Comparison of ENCODE assay signal across 14 cellular contexts in genomic region chr2:9712263-9712662, GRCh38.
DNase-seq lines count a peak whose midpoint lies in the region; ATAC-seq and TF ChIP-seq lines count a peak whose summit lies in the region.
"Had no signal": no experiment of that assay in that cellular context is flagged by ENCODE, and none has a peak within 500 bp of the region (broad histone marks: within the 10 kb centered on the region; RNA-seq: fewer than 3 reads in every experiment).

No MANE protein-coding gene starts in this region.

- TF ChIP-seq CTCF in left ventricle myocardium inferior (IDR thresholded peaks at IDR 0.05; ENCODE audit: borderline replicate concordance) (no peak), sigmoid colon (IDR thresholded peaks at IDR 0.05) (no peak)

- H3K4me1 Mint-ChIP-seq in activated naive CD4-positive, alpha-beta T cell treated with anti-CD3 and anti-CD28 coated beads, Interleukin-2, amount 10 ng/mL, durations not matched to agents 7 days and 5 days = peaks cover 25% of the 10 kb centered on the region

- no peak for TF ChIP-seq POLR2A in sigmoid colon (IDR thresholded peaks at IDR 0.05)

- intact Hi-C loops in Right ventricle myocardium inferior (cut with DNase I) = no loop called here
- intact Hi-C loops in left ventricle myocardium inferior (cut with micrococcal nuclease) = no loop called here
- intact Hi-C loops in sigmoid colon (cut with DNase I) = no loop called here

- no peaks in the 10 kb centered on the region for H3K27me3 ChIP-seq in left ventricle myocardium inferior (ENCODE audit: low read depth)
- no peaks in the 10 kb centered on the region for H3K27me3 ChIP-seq in sigmoid colon
- H3K27me3 ChIP-seq: SJSA1, vagina had no signal

- peaks cover 3% of the 10 kb centered on the region for H3K36me3 Mint-ChIP-seq in activated naive CD4-positive, alpha-beta T cell treated with anti-CD3 and anti-CD28 coated beads, Interleukin-2, amount 10 ng/mL, durations not matched to agents 7 days and 5 days

- no peak for DNase-seq in Right ventricle myocardium inferior (ENCODE audit: missing footprints)
- no peak for DNase-seq in left ventricle myocardium inferior
- no peak for DNase-seq in activated naive CD4-positive, alpha-beta T cell treated with anti-CD3 and anti-CD28 coated beads, Interleukin-2, amount 10 ng/mL, durations not matched to agents 7 days and 5 days
- peak; percentile 39 for DNase-seq in sigmoid colon
- DNase-seq in NCI-H524 (lab: John Stamatoyannopoulos, UW) = no peak
- DNase-seq in NCI-H82 treated with DMSO at 0.1 percent for 48 hours (lab: John Stamatoyannopoulos, UW; ENCODE audit: unreplicated experiment) = no peak
- DNase-seq: GDM1, NCI-H1105, small intestine had no signal

- no peak for TF ChIP-seq EP300 in sigmoid colon (IDR thresholded peaks at IDR 0.05)

- peak overlapping the region; percentile 68 for H3K27ac Mint-ChIP-seq in activated naive CD4-positive, alpha-beta T cell treated with anti-CD3 and anti-CD28 coated beads, Interleukin-2, amount 10 ng/mL, durations not matched to agents 7 days and 5 days

- CTCF ChIA-PET in activated naive CD4-positive, alpha-beta T cell treated with anti-CD3 and anti-CD28 coated beads, Interleukin-2, amount 10 ng/mL, durations not matched to agents 7 days and 5 days (lab: Charles Lee) = interaction anchor here (0.7 to 1.8 kb wide), 5 partner anchors 9 to 142 kb away, joined by 3 to 5 read pairs (median 4); no protein-coding TSS in a partner anchor

- no peak overlapping the region for H3K27ac ChIP-seq in left ventricle myocardium inferior (replicated peaks)
- no peak overlapping the region for H3K27ac ChIP-seq in sigmoid colon
- H3K27ac ChIP-seq: KMS-11, SJSA1, vagina had no signal

- H3K36me3 ChIP-seq in left ventricle myocardium inferior (no peaks in the 10 kb centered on the region), sigmoid colon (no peaks in the 10 kb centered on the region)
- H3K36me3 ChIP-seq: SJSA1, vagina had no signal

- H3K9me3 ChIP-seq in left ventricle myocardium inferior (replicated peaks) (no peaks in the 10 kb centered on the region), sigmoid colon (no peaks in the 10 kb centered on the region)
- H3K9me3 ChIP-seq: SJSA1, vagina had no signal

- peak; percentile 60 for ATAC-seq in Right ventricle myocardium inferior
- ATAC-seq in HG03521 (IDR thresholded peaks at IDR 0.05; ENCODE audit: unreplicated experiment) = peak; percentile 41
- ATAC-seq in HG02642 (IDR thresholded peaks at IDR 0.05; ENCODE audit: poor library complexity, unreplicated experiment) = no peak

- H3K4me3 Mint-ChIP-seq in activated naive CD4-positive, alpha-beta T cell treated with anti-CD3 and anti-CD28 coated beads, Interleukin-2, amount 10 ng/mL, durations not matched to agents 7 days and 5 days = no peak overlapping the region

- H3K4me3 ChIP-seq in left ventricle myocardium inferior (no peak overlapping the region), sigmoid colon (no peak overlapping the region)
- H3K4me3 ChIP-seq: SJSA1, vagina had no signal

- peaks cover 19% of the 10 kb centered on the region for H3K27me3 Mint-ChIP-seq in activated naive CD4-positive, alpha-beta T cell treated with anti-CD3 and anti-CD28 coated beads, Interleukin-2, amount 10 ng/mL, durations not matched to agents 7 days and 5 days

- no peaks in the 10 kb centered on the region for H3K9me3 Mint-ChIP-seq in activated naive CD4-positive, alpha-beta T cell treated with anti-CD3 and anti-CD28 coated beads, Interleukin-2, amount 10 ng/mL, durations not matched to agents 7 days and 5 days

- no peaks in the 10 kb centered on the region for H3K4me1 ChIP-seq in left ventricle myocardium inferior
- no peaks in the 10 kb centered on the region for H3K4me1 ChIP-seq in sigmoid colon
- H3K4me1 ChIP-seq: SJSA1, vagina had no signal

- WGBS in sigmoid colon, 2 donors = 79 to 89% methylated on average over 11 of the region's 11 CpGs
